In the genomic region with DNA sequence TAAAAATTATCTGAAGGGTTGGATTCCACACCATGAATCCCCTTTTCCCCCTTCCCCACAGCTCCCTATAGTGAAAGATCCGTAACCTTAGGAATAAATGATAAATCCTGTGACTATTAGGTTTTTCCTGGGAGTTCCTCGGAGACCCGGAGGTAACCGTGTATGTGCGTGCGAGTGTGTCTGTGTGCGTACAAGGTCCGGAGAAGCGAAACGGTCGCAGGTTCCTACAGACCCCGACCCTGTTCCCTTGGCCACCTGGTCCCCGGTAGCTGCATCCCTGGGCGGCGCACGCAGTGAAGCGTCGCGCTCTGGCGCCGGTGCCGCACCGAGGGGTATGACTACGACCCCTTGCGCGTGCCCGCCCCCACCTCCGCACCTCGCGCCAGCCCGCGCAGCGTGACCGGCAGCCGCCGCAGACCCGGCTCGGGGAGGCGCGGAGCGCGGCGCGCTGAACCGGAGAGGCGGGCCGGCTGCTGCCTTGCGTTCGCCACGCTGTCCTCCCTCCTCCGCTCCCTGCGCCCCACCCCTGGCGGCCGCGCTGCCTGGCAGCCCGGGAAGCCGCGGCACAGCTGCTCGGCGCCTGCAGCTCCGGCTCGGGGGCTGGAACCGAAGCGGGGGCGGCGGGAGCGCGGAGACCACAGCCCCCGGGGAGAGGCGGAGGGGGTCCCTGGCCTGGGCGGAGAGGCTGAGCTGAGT, we compare ENCODE assay signal across 8 cellular contexts. TPM values are rescaled to one million over a fixed set of nuclear protein-coding genes. Genes with fewer than 3 reads are reported as not detected.
A peak's percentile ranks its signal among the peaks of the same experiment; 100 is the strongest.
DNase-seq lines count a peak whose midpoint lies in the region; ATAC-seq and TF ChIP-seq lines count a peak whose summit lies in the region.

AK5 (plus strand) TSS at position 529 of the 696 bp plus-strand sequence. CDS start 295 bp downstream, outside the sequence.

- H3K4me1 ChIP-seq in OCI-LY1 (ENCODE audit: insufficient read depth, low read length, severe bottlenecking) (peaks cover 24% of the 10 kb centered on the region), neuronal stem cell (ENCODE audit: control insufficient read depth in 2 of 2, insufficient read depth in 1 of 2, low read depth in 1 of 2, low read length in 2 of 2) (peaks cover 0 to 3% of the 10 kb centered on the region in 2 donors), testis (peaks cover 10% of the 10 kb centered on the region)

- H2AFZ ChIP-seq in OCI-LY1 (ENCODE audit: low read length) (no peak within 1 kb of the TSS), neuronal stem cell (ENCODE audit: low read length) (peak within 1 kb of the TSS; percentile 97)

- peak; percentile 71 for ATAC-seq in HG02678 (IDR thresholded peaks at IDR 0.05; ENCODE audit: unreplicated experiment)

- H2BK120ac ChIP-seq in neuronal stem cell (ENCODE audit: low read depth, low read length) = peak within 1 kb of the TSS; percentile 27

- H4K91ac ChIP-seq in neuronal stem cell (ENCODE audit: low read depth, low read length, poor library complexity) = no peak within 1 kb of the TSS

- peak within 1 kb of the TSS; percentile 35; the same call in 1 of the 2 replicates for H3K9ac ChIP-seq in OCI-LY1 (ENCODE audit: low read length)
- H3K9ac ChIP-seq in neuronal stem cell (ENCODE audit: low read depth, low read length, poor library complexity) = peak within 1 kb of the TSS; percentile 90

- H3K36me3 ChIP-seq in OCI-LY1 (ENCODE audit: insufficient read depth, low read length) (no peaks in the 10 kb centered on the region), neuronal stem cell (replicated peaks in 1 of 2; ENCODE audit: control insufficient read depth in 2 of 2, insufficient read depth in 2 of 2, low read length in 2 of 2) (no peaks in the 10 kb centered on the region), testis (ENCODE audit: low read depth, missing control alignments) (no peaks in the 10 kb centered on the region)

- H3K9me3 ChIP-seq in OCI-LY1 (ENCODE audit: low read length) (no peaks in the 10 kb centered on the region), neuronal stem cell (replicated peaks in 1 of 2; ENCODE audit: control insufficient read depth in 2 of 2, insufficient read depth in 1 of 2, low read depth in 1 of 2, low read length in 2 of 2) (no peaks in the 10 kb centered on the region), testis (no peaks in the 10 kb centered on the region)

- intact Hi-C loops in testis (cut with DNase I; ENCODE audit: low total_unique reads) = no loop called here

- DNase-seq in ELF-1 (ENCODE audit: low read depth, low spot score) (peak; percentile 47), germinal center (ENCODE audit: low spot score) (peak; percentile 42), neuronal stem cell (ENCODE audit: low spot score) (peak; percentile 67), testis (peak; percentile 32), DMS153 treated with DMSO at 0.1 percent for 48 hours (lab: John Stamatoyannopoulos, UW; ENCODE audit: unreplicated experiment) (no peak)
- DNase-seq in activated naive CD4-positive, alpha-beta T cell treated with Interleukin-2 at 50 U/mL for 16 hours = peak; percentile 44

- no peaks in the 10 kb centered on the region for H3K79me2 ChIP-seq in OCI-LY1 (ENCODE audit: insufficient read depth, low read length)

- no peak within 1 kb of the TSS for H3K27ac ChIP-seq in OCI-LY1 (ENCODE audit: low read depth, low read length, poor library complexity, severe bottlenecking)
- H3K27ac ChIP-seq in neuronal stem cell (replicated peaks; ENCODE audit: low read length) = no peak within 1 kb of the TSS
- no peak within 1 kb of the TSS for H3K27ac ChIP-seq in testis

- H2BK15ac ChIP-seq in neuronal stem cell (ENCODE audit: low read length) = peak within 1 kb of the TSS; percentile 94

- no peaks in the 10 kb centered on the region for H4K20me1 ChIP-seq in OCI-LY1 (ENCODE audit: insufficient read depth, low read length)

- peak within 1 kb of the TSS; percentile 65 for H3K4me2 ChIP-seq in OCI-LY1 (ENCODE audit: low read length)
- H3K4me2 ChIP-seq in neuronal stem cell (ENCODE audit: insufficient read depth, low read length, poor library complexity, severe bottlenecking) = peak within 1 kb of the TSS; percentile 99

- H2BK12ac ChIP-seq in neuronal stem cell (ENCODE audit: low read length) = peak within 1 kb of the TSS; percentile 80

- WGBS in neuronal stem cell (ENCODE audit: extremely low coverage in 2 of 2, insufficient read length in 2 of 2, insufficient replicate concordance in 1 of 2), 2 donors = no CpG with 5 or more reads among the region's 71 CpGs
- 3 to 10% methylated on average over 12 to 55 of the region's 71 CpGs for WGBS in testis, 2 donors

- TF ChIP-seq CTCF in OCI-LY1 (IDR thresholded peaks at IDR 0.05; ENCODE audit: low read length) (no peak), testis (IDR thresholded peaks at IDR 0.05) (no peak)

- H3K79me1 ChIP-seq in neuronal stem cell (ENCODE audit: low read depth, low read length) = no peaks in the 10 kb centered on the region

- H2BK5ac ChIP-seq in neuronal stem cell (ENCODE audit: low read length) = no peak within 1 kb of the TSS

- no peak within 1 kb of the TSS for H2AK5ac ChIP-seq in neuronal stem cell (ENCODE audit: low read depth, low read length)

- no peaks in the 10 kb centered on the region for H3F3A ChIP-seq in OCI-LY1 (ENCODE audit: insufficient read depth, low read length)

- no peaks in the 10 kb centered on the region for H3K9me2 ChIP-seq in OCI-LY1 (ENCODE audit: low read depth, low read length)

- TF ChIP-seq POLR2A in testis (IDR thresholded peaks at IDR 0.05) = no peak

- H3K14ac ChIP-seq in neuronal stem cell (ENCODE audit: low read length) = peak within 1 kb of the TSS; percentile 59

- no peak within 1 kb of the TSS for H3K4ac ChIP-seq in neuronal stem cell (ENCODE audit: low read length)

- H3K18ac ChIP-seq in neuronal stem cell (ENCODE audit: low read length) = peak within 1 kb of the TSS; percentile 90

- H3K4me3 ChIP-seq in OCI-LY1 (ENCODE audit: low read depth, low read length, poor library complexity, severe bottlenecking) (peak within 1 kb of the TSS; percentile 55), neuronal stem cell (ENCODE audit: low read length in 2 of 2) (peak within 1 kb of the TSS; percentile 59 to 85), testis (peak within 1 kb of the TSS; percentile 54 to 67)

- no peak within 1 kb of the TSS for H3K23ac ChIP-seq in neuronal stem cell (ENCODE audit: low read depth, low read length, poor library complexity)

- H3K27me3 ChIP-seq in OCI-LY1 (ENCODE audit: insufficient read depth, low read length) (no peaks in the 10 kb centered on the region), neuronal stem cell (ENCODE audit: control insufficient read depth in 3 of 3, insufficient read depth in 3 of 3, low read depth in 1 of 3, low read length in 3 of 3) (peaks cover 2 to 31% (median 20%) of the 10 kb centered on the region in 3 experiments), testis (no peaks in the 10 kb centered on the region)

- H4K8ac ChIP-seq in neuronal stem cell (ENCODE audit: low read depth, low read length) = no peak within 1 kb of the TSS

RNA-seq across cellular contexts. Expression of gene AK5, which starts in this region (rescaled TPM):
- polyA plus RNA-seq in neuronal stem cell (2013, experiment 1 of 2) = 1.8 TPM
- polyA plus RNA-seq in neuronal stem cell (2013, experiment 2 of 2) = 2.6 TPM
- total RNA-seq in testis = 10 to 100 TPM; 28.7 to 40.4 TPM
- 28.0 TPM for polyA plus RNA-seq in testis (ENCODE audit: insufficient read depth, low read depth, low replicate concordance)
